In the genomic region with DNA sequence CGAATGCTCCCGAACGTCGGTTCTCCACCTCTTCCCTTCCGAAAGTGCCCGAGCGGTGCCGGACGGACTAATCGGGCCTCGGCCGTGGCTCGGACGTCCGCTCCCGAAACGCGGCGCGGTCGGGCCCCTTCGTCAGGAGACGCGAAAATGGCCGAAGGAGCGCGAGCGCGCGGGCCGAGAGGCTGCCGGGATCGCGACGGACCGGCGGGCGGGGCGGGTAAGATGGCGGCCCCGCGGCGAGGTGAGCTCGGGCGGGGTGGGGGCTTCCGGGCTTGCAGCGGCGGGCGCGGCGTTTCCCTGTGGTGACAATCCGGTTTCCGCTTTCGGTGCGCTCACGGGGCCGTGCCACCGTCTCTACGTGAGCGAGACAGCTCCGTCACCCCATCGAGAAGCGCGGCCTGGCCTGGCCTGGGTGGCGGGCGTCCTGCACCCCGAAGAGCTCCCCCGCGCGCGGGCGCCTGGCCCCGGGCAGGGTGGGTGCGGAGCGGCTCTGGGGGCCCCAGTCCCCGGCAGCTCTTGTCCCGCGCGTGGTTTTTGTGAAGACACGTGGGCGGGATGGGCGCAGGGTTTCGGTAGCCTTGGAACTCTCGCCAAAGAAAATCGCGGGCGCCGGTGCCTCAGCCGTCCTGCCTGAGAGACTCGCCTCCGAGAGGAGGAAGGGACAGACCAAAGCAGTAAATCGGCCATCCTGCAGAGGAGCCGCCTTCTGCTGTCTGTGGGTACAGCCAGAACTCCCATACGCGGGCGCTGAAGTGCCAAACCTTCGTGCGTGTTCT, we compare ENCODE assay signal across 8 cellular contexts. TPM values are rescaled to one million over a fixed set of nuclear protein-coding genes. Genes with fewer than 3 reads are reported as not detected.
A peak's percentile ranks its signal among the peaks of the same experiment; 100 is the strongest.
DNase-seq lines count a peak whose midpoint lies in the region; ATAC-seq and FAIRE-seq lines count a peak whose summit lies in the region.

TSS of gene TMEM80 (plus strand) at position 211 of the 776 bp plus-strand sequence. CDS start at position 223, 12 bp downstream.

- peak; percentile 59 for ATAC-seq in GM19043 (IDR thresholded peaks at IDR 0.05; ENCODE audit: low read depth, unreplicated experiment)
- peak; percentile 72 for ATAC-seq in HG03378 (IDR thresholded peaks at IDR 0.05; ENCODE audit: unreplicated experiment)
- peak; percentile 81 for ATAC-seq in activated CD4-positive, alpha-beta T cell treated with anti-CD3 and anti-CD28 coated beads for 36 hours

- POLR2A ChIA-PET in activated CD4-positive, alpha-beta T cell treated with anti-CD3 and anti-CD28 coated beads for 36 hours (lab: Charles Lee) = interaction anchor here (1.4 kb wide), 1 partner anchor 120 kb away, joined by 4 read pairs; the partner anchor contains the start of gene PHRF1

- H3K9me3 Mint-ChIP-seq in activated CD4-positive, alpha-beta T cell treated with anti-CD3 and anti-CD28 coated beads for 36 hours (ENCODE audit: low read depth) = no peaks in the 10 kb centered on the region

- H3K4me3 Mint-ChIP-seq in activated CD4-positive, alpha-beta T cell treated with anti-CD3 and anti-CD28 coated beads for 36 hours = peak within 1 kb of the TSS; percentile 84

- H3K27me3 Mint-ChIP-seq in activated CD4-positive, alpha-beta T cell treated with anti-CD3 and anti-CD28 coated beads for 36 hours = no peaks in the 10 kb centered on the region

- FAIRE-seq in colon (lab: Jason Lieb, UNC) = peak; percentile 62

- peaks cover 8% of the 10 kb centered on the region for H3K36me3 Mint-ChIP-seq in activated CD4-positive, alpha-beta T cell treated with anti-CD3 and anti-CD28 coated beads for 36 hours (ENCODE audit: low read depth)

- intact Hi-C loops in activated CD4-positive, alpha-beta T cell treated with anti-CD3 and anti-CD28 coated beads for 36 hours (cut with DNase I, micrococcal nuclease) = loop anchor here (1.0 to 5.0 kb wide), 17 partner anchors 28 to 687 kb away; partner anchors contain the start of genes AP2A2 (in 1 of the 2), BET1L (in 1 of the 2), GATD1 (in 1 of the 2) and HRAS (in 1 of the 2)

- H3K27ac Mint-ChIP-seq in activated CD4-positive, alpha-beta T cell treated with anti-CD3 and anti-CD28 coated beads for 36 hours = peak within 1 kb of the TSS; percentile 94

- DNase-seq in AG08396 (ENCODE audit: low spot score) = peak; percentile 93
- peak; percentile 85 for DNase-seq in NCI-H510A (lab: John Stamatoyannopoulos, UW)
- DNase-seq in activated CD4-positive, alpha-beta T cell treated with anti-CD3 and anti-CD28 coated beads for 36 hours = peak; percentile 99
- DNase-seq in kidney tubule cell (ENCODE audit: low spot score) = peak; percentile 98
- DNase-seq in stimulated activated CD4-positive, alpha-beta T cell treated with anti-CD3 and anti-CD28 coated beads, Interleukin-1b, Interleukin-23, amount 100 ng/mL, for 24 hours (ENCODE audit: low read depth in 4 of 4, low spot score in 1 of 4) = peak; percentile 88 to 99 (median 95)

- CTCF ChIA-PET in activated CD4-positive, alpha-beta T cell treated with anti-CD3 and anti-CD28 coated beads for 36 hours (lab: Charles Lee) = interaction anchor here (0.6 to 1.2 kb wide), 10 partner anchors 9 to 178 kb away, joined by 3 to 7 read pairs (median 3); no protein-coding TSS in a partner anchor

- peaks cover 50% of the 10 kb centered on the region for H3K4me1 Mint-ChIP-seq in activated CD4-positive, alpha-beta T cell treated with anti-CD3 and anti-CD28 coated beads for 36 hours

RNA-seq across cellular contexts. Expression of gene TMEM80, which starts in this region (rescaled TPM):
- 10 to 100 TPM; 11.4 to 11.9 TPM for total RNA-seq in activated CD4-positive, alpha-beta T cell treated with anti-CD3 and anti-CD28 coated beads for 36 hours

Comparison
In these comparisons a context has a peak if more than half of its experiments do, and no peak if none do; other contexts are left out.
1. Peak in every context shown above with its lines: DNase-seq and ATAC-seq.